ENCODE assay signal across 12 cellular contexts in genomic region chr5:145495741-145496140, GRCh38.
DNase-seq lines count a peak whose midpoint lies in the region; ATAC-seq and TF ChIP-seq lines count a peak whose summit lies in the region.
"Had no signal": no experiment of that assay in that cellular context is flagged by ENCODE, and none has a peak within 500 bp of the region (broad histone marks: within the 10 kb centered on the region; RNA-seq: fewer than 3 reads in every experiment).

No MANE protein-coding gene starts in this region.

- H3K27ac ChIP-seq in GM23248 (peak overlapping the region; percentile 65), fibroblast of lung (ENCODE audit: insufficient read depth, low read length) (no peak overlapping the region)
- H3K27ac ChIP-seq: HL-60 had no signal

- WGBS in GM23248 (ENCODE audit: low coverage in 1 of 2, low lambda C conversion rate in 2 of 2, missing lambda C conversion rate in 2 of 2), 2 experiments, result 5 to 9% methylated on average over 2 of the region's 2 CpGs

- no peak overlapping the region for H3K4me3 ChIP-seq in GM23248
- H3K4me3 ChIP-seq in fibroblast of lung (replicated peaks in 1 of 4; ENCODE audit: control extremely low read depth in 1 of 4, insufficient read depth in 1 of 4, low read depth in 3 of 4, low read length in 4 of 4), result no peak overlapping the region

- H3K9me3 ChIP-seq in GM23248 (ENCODE audit: low read depth), result no peaks in the 10 kb centered on the region
- no peaks in the 10 kb centered on the region for H3K9me3 ChIP-seq in fibroblast of lung (ENCODE audit: control insufficient read depth, insufficient read depth, low read depth, low read length)

- H3K9ac ChIP-seq in GM23248, result peak overlapping the region; percentile 29; the same call in 1 of the 2 replicates
- no peak overlapping the region for H3K9ac ChIP-seq in fibroblast of lung (ENCODE audit: insufficient read depth, low read length)

- no peaks in the 10 kb centered on the region for H4K20me1 ChIP-seq in GM23248 (ENCODE audit: insufficient read depth)
- no peaks in the 10 kb centered on the region for H4K20me1 ChIP-seq in fibroblast of lung (ENCODE audit: control insufficient read depth, extremely low read depth, insufficient read depth, low read length)

- H2AFZ ChIP-seq in GM23248 (peak overlapping the region; percentile 55; the same call in 1 of the 2 replicates), fibroblast of lung (ENCODE audit: low read length) (no peak overlapping the region)

- H3K36me3 ChIP-seq in GM23248 (ENCODE audit: low read depth) (no peaks in the 10 kb centered on the region), fibroblast of lung (ENCODE audit: control insufficient read depth, insufficient read depth, low read length) (no peaks in the 10 kb centered on the region)

- no peaks in the 10 kb centered on the region for H3K79me2 ChIP-seq in GM23248 (ENCODE audit: insufficient read depth)
- H3K79me2 ChIP-seq in fibroblast of lung (ENCODE audit: control insufficient read depth, insufficient read depth, low read length), result no peaks in the 10 kb centered on the region

- H3K4me2 ChIP-seq in GM23248 (ENCODE audit: unreplicated experiment) (peak overlapping the region; percentile 57), fibroblast of lung (ENCODE audit: extremely low read depth, insufficient read depth, low read length) (no peak overlapping the region)

- in situ Hi-C loops in GM23248 (cut with MboI), result no loop called here

- peaks cover 10% of the 10 kb centered on the region for H3F3A ChIP-seq in GM23248 (ENCODE audit: insufficient read depth)

- H3K27me3 ChIP-seq in GM23248 (replicated peaks; ENCODE audit: insufficient read depth), result no peaks in the 10 kb centered on the region
- H3K27me3 ChIP-seq in fibroblast of lung (ENCODE audit: control insufficient read depth, insufficient read depth, low read length), result no peaks in the 10 kb centered on the region

- TF ChIP-seq CTCF in fibroblast of lung (conservative IDR thresholded peaks at IDR 0.05 in 1 of 2, IDR thresholded peaks at IDR 0.05 in 1 of 2; ENCODE audit: low read depth in 1 of 2, low read length in 2 of 2), result no peak

- ATAC-seq in HG03378 (IDR thresholded peaks at IDR 0.05; ENCODE audit: unreplicated experiment) (no peak), HG02981 (IDR thresholded peaks at IDR 0.05; ENCODE audit: unreplicated experiment) (no peak)
- ATAC-seq: activated T-helper 17 cell treated with anti-CD3 and anti-CD28 coated beads, Interleukin-2, amount 50 U/mL, for 72 hours had no signal

- DNase-seq in GM23248 (peak; percentile 92), RPMI7951 (ENCODE audit: low read depth) (peak; percentile 60), fibroblast of lung (ENCODE audit: low read depth in 2 of 2) (peak; percentile 81 to 93), renal cortical epithelial cell (ENCODE audit: low read depth) (peak; percentile 92), NAMALWA (ENCODE audit: low spot score) (no peak), Ammon's horn (ENCODE audit: low spot score) (no peak)
- DNase-seq: foreskin melanocyte, NCI-H446 had no signal

- H3K4me1 ChIP-seq in GM23248 (ENCODE audit: insufficient read depth), result peaks cover 22% of the 10 kb centered on the region
- H3K4me1 ChIP-seq in fibroblast of lung (ENCODE audit: control insufficient read depth, extremely low read depth, insufficient read depth, low read length), result no peaks in the 10 kb centered on the region

- no peaks in the 10 kb centered on the region for H3K9me2 ChIP-seq in GM23248 (ENCODE audit: insufficient read depth)

Comparison
In these comparisons a context has a peak if more than half of its experiments do, and no peak if none do; other contexts are left out.
1. DNase-seq: peak in GM23248 (single experiment), RPMI7951 (single experiment), fibroblast of lung (2 of 2) and renal cortical epithelial cell (single experiment); none in NAMALWA (single experiment) and Ammon's horn (single experiment).